20 cellular contexts compared by ENCODE assay signal in the genomic region with DNA sequence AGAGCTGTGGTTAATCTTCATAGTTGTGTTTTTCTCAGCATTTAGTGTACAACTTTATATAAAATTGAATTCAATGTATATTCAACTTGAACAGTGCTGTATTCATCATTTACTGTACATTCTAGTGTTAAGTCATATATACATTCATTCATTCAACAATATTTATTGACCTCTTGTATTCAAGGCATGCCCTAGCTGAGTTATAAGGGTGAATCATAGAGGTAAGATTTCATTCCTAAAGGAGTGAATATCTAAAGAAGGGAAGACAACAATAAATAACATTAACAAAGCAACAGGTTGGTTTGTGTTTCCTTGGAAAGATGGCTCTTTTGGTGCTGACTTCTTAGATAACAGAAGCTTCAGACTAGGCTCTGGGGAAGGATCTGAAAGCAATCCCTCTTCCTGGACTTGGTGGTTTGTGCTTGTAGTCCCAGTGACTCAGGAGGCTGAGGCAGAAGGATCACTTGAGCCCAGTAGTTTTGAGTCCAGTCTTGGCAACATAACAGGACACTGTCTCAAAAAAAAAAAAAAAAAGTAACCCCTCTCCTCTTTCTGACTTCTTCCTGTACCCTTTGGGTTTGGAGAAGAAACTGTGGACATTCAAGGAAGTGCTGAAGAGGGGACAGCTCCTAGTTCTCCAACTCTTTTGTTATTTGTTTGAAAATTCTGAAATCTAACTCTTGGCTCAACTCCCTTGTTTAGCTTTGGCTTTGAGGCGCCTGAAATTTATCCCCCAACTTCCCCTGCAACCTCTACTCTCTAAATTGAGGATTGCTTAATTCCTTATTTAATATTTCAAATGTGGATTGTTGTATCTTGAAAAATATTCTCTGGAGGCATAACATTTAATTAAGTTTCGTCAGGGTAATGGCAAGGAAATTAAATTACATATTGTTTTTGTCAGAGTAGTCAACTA.
DNase-seq lines count a peak whose midpoint lies in the region; ATAC-seq, FAIRE-seq and TF ChIP-seq lines count a peak whose summit lies in the region.
"Had no signal": no experiment of that assay in that cellular context is flagged by ENCODE, and none has a peak within 500 bp of the region (broad histone marks: within the 10 kb centered on the region; RNA-seq: fewer than 3 reads in every experiment).

No MANE protein-coding gene starts in this region.

- CTCF ChIA-PET in activated CD8-positive, alpha-beta memory T cell treated with anti-CD3 and anti-CD28 coated beads, Interleukin-2, amount 10 ng/mL, durations not matched to agents 7 days and 5 days (lab: Charles Lee): interaction anchor here (0.7 to 1.3 kb wide), 3 partner anchors 17 to 51 kb away, joined by 3 to 4 read pairs (median 3); no protein-coding TSS in a partner anchor

- H2BK5ac ChIP-seq in trophoblast cell (ENCODE audit: low read depth, low read length, poor library complexity): peak overlapping the region; percentile 79

- peak overlapping the region; percentile 3 for H3K27ac ChIP-seq in trophoblast cell (ENCODE audit: low read depth, low read length)
- no peak overlapping the region for H3K27ac ChIP-seq in vagina
- H3K27ac ChIP-seq: colonic mucosa, tibial nerve had no signal

- H2BK12ac ChIP-seq in trophoblast cell (ENCODE audit: low read length): peak overlapping the region; percentile 99

- H3K36me3 ChIP-seq in trophoblast cell (ENCODE audit: control insufficient read depth in 1 of 2, insufficient read depth in 2 of 2, low read length in 2 of 2) (no peaks in the 10 kb centered on the region), vagina (peaks cover 0 to 12% of the 10 kb centered on the region in 2 donors)
- H3K36me3 ChIP-seq: colonic mucosa had no signal

- peaks cover 13 to 17% of the 10 kb centered on the region in 2 experiments for H3K4me1 ChIP-seq in trophoblast cell (ENCODE audit: control insufficient read depth in 1 of 2, insufficient read depth in 2 of 2, low read length in 2 of 2)
- no peaks in the 10 kb centered on the region for H3K4me1 ChIP-seq in vagina
- H3K4me1 ChIP-seq: colonic mucosa, tibial nerve had no signal

- no peak overlapping the region for H3K14ac ChIP-seq in trophoblast cell (ENCODE audit: low read length)

- no peak for ATAC-seq in activated CD8-positive, alpha-beta memory T cell treated with anti-CD3 and anti-CD28 coated beads, Interleukin-2, amount 10 ng/mL, durations not matched to agents 7 days and 5 days
- no peak for ATAC-seq in HG03025 (IDR thresholded peaks at IDR 0.05; ENCODE audit: low FRiP score, unreplicated experiment)
- ATAC-seq: left ventricle myocardium superior had no signal

- TF ChIP-seq POLR2A in vagina (IDR thresholded peaks at IDR 0.05): no peak

- H3K23ac ChIP-seq in trophoblast cell (ENCODE audit: low read length): no peak overlapping the region

- H4K8ac ChIP-seq in trophoblast cell (ENCODE audit: low read depth, low read length): peak overlapping the region; percentile 47

- DNase-seq in activated CD8-positive, alpha-beta memory T cell treated with anti-CD3 and anti-CD28 coated beads, Interleukin-2, amount 10 ng/mL, durations not matched to agents 7 days and 5 days: no peak
- DNase-seq in activated CD8-positive, alpha-beta memory T cell treated with anti-CD3 and anti-CD28 coated beads, Interleukin-2, amount 50 U/mL, for 48 hours: no peak
- DNase-seq in OCI-M1 (lab: John Stamatoyannopoulos, UW) (peak; percentile 45), trophoblast cell (peak in 1 of 2 donors; percentile 34), vagina (ENCODE audit: extremely low spot score in 2 of 2) (no peak), urothelium cell line (ENCODE audit: low spot score) (no peak)
- DNase-seq: activated B cell treated with CpG ODN at 0.5 μM for 24 hours; activated naive CD4-positive, alpha-beta T cell; colonic mucosa; DMS153; left ventricle myocardium superior; NCI-H187 treated with DMSO at 0.1 percent for 48 hours; NCI-H446 treated with DMSO at 0.1 percent for 48 hours; NK-92 treated with Interleukin-12 subunit alpha and Interleukin-12 subunit beta, amount 100 ng/mL, for 24 hours; right cardiac atrium; stimulated activated naive CD4-positive, alpha-beta T cell had no signal

- no peak overlapping the region for H4K12ac ChIP-seq in trophoblast cell (ENCODE audit: low read depth, low read length)

- no peak overlapping the region for H3K4ac ChIP-seq in trophoblast cell (ENCODE audit: low read depth, low read length)

- H2AFZ ChIP-seq in trophoblast cell (ENCODE audit: insufficient read depth, low read length, poor library complexity): no peak overlapping the region

- H3K9ac ChIP-seq in trophoblast cell (ENCODE audit: low read length): no peak overlapping the region

- H3K4me2 ChIP-seq in trophoblast cell (ENCODE audit: low read length): no peak overlapping the region

- no peak overlapping the region for H3K4me3 ChIP-seq in trophoblast cell (ENCODE audit: low read depth, low read length)
- H3K4me3 ChIP-seq in vagina: no peak overlapping the region
- H3K4me3 ChIP-seq: colonic mucosa, tibial nerve had no signal

- H3K18ac ChIP-seq in trophoblast cell (ENCODE audit: low read length): peak overlapping the region; percentile 56

- H2AK5ac ChIP-seq in trophoblast cell (ENCODE audit: low read length): peak overlapping the region; percentile 53

- H3K4me3 Mint-ChIP-seq in activated CD8-positive, alpha-beta memory T cell treated with anti-CD3 and anti-CD28 coated beads, Interleukin-2, amount 10 ng/mL, durations not matched to agents 7 days and 5 days: no peak overlapping the region
- H3K4me3 Mint-ChIP-seq in dendritic cell treated with granulocyte-macrophage colony-stimulating factor and Interleukin-4, amounts not matched to agents 40 ng/mL and 50 ng/mL, for 4 days: no peak overlapping the region
- H3K4me3 Mint-ChIP-seq: activated B cell treated with CpG ODN at 0.5 μM for 24 hours, CD14-positive monocyte had no signal

- TF ChIP-seq CTCF in vagina (IDR thresholded peaks at IDR 0.05): no peak

- peak overlapping the region; percentile 53 for H2BK120ac ChIP-seq in trophoblast cell (ENCODE audit: insufficient read depth, low read length, poor library complexity)

- peaks cover 15% of the 10 kb centered on the region for H3K79me1 ChIP-seq in trophoblast cell (ENCODE audit: low read length)

- peaks cover 57% of the 10 kb centered on the region for H3K4me1 Mint-ChIP-seq in activated CD8-positive, alpha-beta memory T cell treated with anti-CD3 and anti-CD28 coated beads, Interleukin-2, amount 10 ng/mL, durations not matched to agents 7 days and 5 days
- H3K4me1 Mint-ChIP-seq in dendritic cell treated with granulocyte-macrophage colony-stimulating factor and Interleukin-4, amounts not matched to agents 40 ng/mL and 50 ng/mL, for 4 days (ENCODE audit: low read depth): peaks cover 10% of the 10 kb centered on the region
- H3K4me1 Mint-ChIP-seq: activated B cell treated with CpG ODN at 0.5 μM for 24 hours had no signal

- H4K91ac ChIP-seq in trophoblast cell (ENCODE audit: low read depth, low read length): peak overlapping the region; percentile 35

- H3K27me3 ChIP-seq in trophoblast cell (ENCODE audit: insufficient read depth, low read length): no peaks in the 10 kb centered on the region
- H3K27me3 ChIP-seq in vagina: no peaks in the 10 kb centered on the region
- H3K27me3 ChIP-seq: colonic mucosa, tibial nerve had no signal

- WGBS in trophoblast cell (ENCODE audit: extremely low coverage, insufficient coverage, insufficient read length): no CpG with 5 or more reads among the region's 2 CpGs

- intact Hi-C loops in dendritic cell treated with granulocyte-macrophage colony-stimulating factor and Interleukin-4, amounts not matched to agents 40 ng/mL and 50 ng/mL, for 4 days (cut with micrococcal nuclease): no loop called here
- intact Hi-C loops in vagina (cut with DNase I): no loop called here

- H3K27ac Mint-ChIP-seq in activated CD8-positive, alpha-beta memory T cell treated with anti-CD3 and anti-CD28 coated beads, Interleukin-2, amount 10 ng/mL, durations not matched to agents 7 days and 5 days: peak overlapping the region; percentile 22
- peak overlapping the region; percentile 53 for H3K27ac Mint-ChIP-seq in dendritic cell treated with granulocyte-macrophage colony-stimulating factor and Interleukin-4, amounts not matched to agents 40 ng/mL and 50 ng/mL, for 4 days
- H3K27ac Mint-ChIP-seq: activated B cell treated with CpG ODN at 0.5 μM for 24 hours had no signal

- H3K36me3 Mint-ChIP-seq in activated CD8-positive, alpha-beta memory T cell treated with anti-CD3 and anti-CD28 coated beads, Interleukin-2, amount 10 ng/mL, durations not matched to agents 7 days and 5 days: peaks cover 76% of the 10 kb centered on the region
- H3K36me3 Mint-ChIP-seq in dendritic cell treated with granulocyte-macrophage colony-stimulating factor and Interleukin-4, amounts not matched to agents 40 ng/mL and 50 ng/mL, for 4 days (ENCODE audit: low read depth): peaks cover 99% of the 10 kb centered on the region

- H3K79me2 ChIP-seq in trophoblast cell (ENCODE audit: control insufficient read depth, insufficient read depth, low read length, poor library complexity): peaks cover 1% of the 10 kb centered on the region

- peaks cover 6% of the 10 kb centered on the region for H3K9me3 Mint-ChIP-seq in activated CD8-positive, alpha-beta memory T cell treated with anti-CD3 and anti-CD28 coated beads, Interleukin-2, amount 10 ng/mL, durations not matched to agents 7 days and 5 days (ENCODE audit: low read depth)
- H3K9me3 Mint-ChIP-seq in dendritic cell treated with granulocyte-macrophage colony-stimulating factor and Interleukin-4, amounts not matched to agents 40 ng/mL and 50 ng/mL, for 4 days: peaks cover 11% of the 10 kb centered on the region

- FAIRE-seq in urothelium cell line (lab: Jason Lieb, UNC): no peak

- no peaks in the 10 kb centered on the region for H3K27me3 Mint-ChIP-seq in activated CD8-positive, alpha-beta memory T cell treated with anti-CD3 and anti-CD28 coated beads, Interleukin-2, amount 10 ng/mL, durations not matched to agents 7 days and 5 days
- H3K27me3 Mint-ChIP-seq in dendritic cell treated with granulocyte-macrophage colony-stimulating factor and Interleukin-4, amounts not matched to agents 40 ng/mL and 50 ng/mL, for 4 days: no peaks in the 10 kb centered on the region
- H3K27me3 Mint-ChIP-seq: activated B cell treated with CpG ODN at 0.5 μM for 24 hours had no signal

- no peaks in the 10 kb centered on the region for H3K9me3 ChIP-seq in trophoblast cell (ENCODE audit: insufficient read depth, low read depth, low read length)
- no peaks in the 10 kb centered on the region for H3K9me3 ChIP-seq in vagina
- H3K9me3 ChIP-seq: colonic mucosa had no signal
